28 cellular contexts compared by ENCODE assay signal in genomic region chr9:83106772-83107171, GRCh38. TPM values are rescaled to one million over a fixed set of nuclear protein-coding genes. Genes with fewer than 3 reads are reported as not detected.
"Had no signal": no experiment of that assay in that cellular context is flagged by ENCODE, and none has a peak within 500 bp of the region (broad histone marks: within the 10 kb centered on the region; RNA-seq: fewer than 3 reads in every experiment).

No MANE protein-coding gene starts in this region.

- H3K9me3 ChIP-seq: colonic mucosa, esophagus muscularis mucosa, esophagus squamous epithelium, gastrocnemius medialis, gastroesophageal sphincter, heart left ventricle, heart right ventricle had no signal

- ATAC-seq: effector memory CD8-positive, alpha-beta T cell; esophagus mucosa; foreskin keratinocyte; gastrocnemius medialis; gastroesophageal sphincter; heart left ventricle; heart right ventricle had no signal

- H3K4me1 ChIP-seq: colonic mucosa, esophagus muscularis mucosa, esophagus squamous epithelium, foreskin keratinocyte, gastrocnemius medialis, gastroesophageal sphincter, heart left ventricle, heart right ventricle had no signal

- H3K36me3 ChIP-seq: colonic mucosa, esophagus muscularis mucosa, esophagus squamous epithelium, gastrocnemius medialis, gastroesophageal sphincter, heart left ventricle, heart right ventricle had no signal

- FAIRE-seq: colon, endometrium, endothelial cell of umbilical vein, frontal cortex had no signal

- DNase-seq: colonic mucosa; cortex of kidney; dermis blood vessel endothelial cell; dorsolateral prefrontal cortex; effector CD4-positive, alpha-beta T cell; effector CD8-positive, alpha-beta T cell; effector memory CD4-positive, alpha-beta T cell; effector memory CD8-positive, alpha-beta T cell; endodermal cell; erythroblast; esophagus squamous epithelium; foreskin fibroblast; foreskin keratinocyte; foreskin melanocyte; gastrocnemius medialis; glutamatergic neuron; head of caudate nucleus; heart left ventricle; heart right ventricle had no signal

- H3K4me3 ChIP-seq: colonic mucosa, coronary artery, dorsolateral prefrontal cortex, esophagus muscularis mucosa, esophagus squamous epithelium, gastrocnemius medialis, gastroesophageal sphincter, heart left ventricle, heart right ventricle had no signal

- H3K27ac ChIP-seq: colonic mucosa, coronary artery, dorsolateral prefrontal cortex, epithelial cell of prostate, esophagus muscularis mucosa, esophagus squamous epithelium, foreskin keratinocyte, gastrocnemius medialis, gastroesophageal sphincter, heart left ventricle, heart right ventricle had no signal

- H3K27me3 ChIP-seq: colonic mucosa, esophagus muscularis mucosa, esophagus squamous epithelium, foreskin keratinocyte, gastrocnemius medialis, heart left ventricle, heart right ventricle had no signal

RNA-seq across cellular contexts. Expression of gene RASEF, which starts 43.8 kb away (rescaled TPM):
- polyA plus RNA-seq: endothelial cell of umbilical vein had no signal
